11 cellular contexts compared by ENCODE assay signal in the genomic region with DNA sequence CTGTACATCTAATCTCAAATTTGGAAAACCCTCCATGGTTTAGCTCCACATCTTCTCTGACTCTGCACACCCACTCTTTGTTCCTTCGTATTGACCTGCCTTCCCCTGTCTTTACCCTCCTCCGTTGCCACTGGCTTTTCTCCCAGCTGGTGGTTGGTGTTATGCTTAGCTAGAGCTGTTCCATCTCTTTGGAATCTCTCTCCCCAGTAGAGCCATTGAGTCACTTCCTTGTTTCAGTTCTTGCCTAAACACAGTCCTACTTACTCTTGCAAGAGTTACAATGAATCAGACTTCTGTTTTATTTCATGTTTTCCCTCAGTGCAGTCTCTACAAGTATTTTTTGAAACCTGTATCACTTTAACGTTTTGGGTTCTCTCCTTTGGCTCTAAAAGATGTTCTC.
A peak's percentile ranks its signal among the peaks of the same experiment; 100 is the strongest.
DNase-seq lines count a peak whose midpoint lies in the region; ATAC-seq, FAIRE-seq and TF ChIP-seq lines count a peak whose summit lies in the region.
"Had no signal": no experiment of that assay in that cellular context is flagged by ENCODE, and none has a peak within 500 bp of the region (broad histone marks: within the 10 kb centered on the region; RNA-seq: fewer than 3 reads in every experiment).

No MANE protein-coding gene starts in this region.

- WGBS in small intestine, 3 donors, result 50 to 76% (median 54%) methylated on average over 3 of the region's 3 CpGs

- DNase-seq in BJ (ENCODE audit: low read depth) (peak; percentile 82), Panc1 (ENCODE audit: low read depth, low spot score) (peak; percentile 74), fibroblast of gingiva (ENCODE audit: low read depth) (peak; percentile 92), neural progenitor cell (ENCODE audit: low spot score) (peak; percentile 2), small intestine (no peak)
- DNase-seq in effector CD4-positive, alpha-beta T cell, result no peak
- no peak for DNase-seq in activated CD8-positive, alpha-beta memory T cell treated with anti-CD3 and anti-CD28 coated beads, Interleukin-2, amount 50 U/mL, for 4 hours
- DNase-seq: DND-41, NCI-H2081 had no signal

- no peak overlapping the region for H3K4me3 Mint-ChIP-seq in neural progenitor cell

- H2AFZ ChIP-seq in neural progenitor cell (replicated peaks), result no peak overlapping the region

- H3K9me3 ChIP-seq in Panc1 (ENCODE audit: control insufficient read depth, insufficient read depth, low read depth, low read length) (no peaks in the 10 kb centered on the region), neural progenitor cell (ENCODE audit: low read depth) (no peaks in the 10 kb centered on the region), small intestine (ENCODE audit: control insufficient read depth, low read depth) (no peaks in the 10 kb centered on the region)

- no peak overlapping the region for H3K27ac Mint-ChIP-seq in neural progenitor cell

- no peaks in the 10 kb centered on the region for H3K27me3 Mint-ChIP-seq in neural progenitor cell (ENCODE audit: insufficient read depth, low read depth)

- no peak overlapping the region for H3K4me2 ChIP-seq in neural progenitor cell

- no peaks in the 10 kb centered on the region for H3K9me3 Mint-ChIP-seq in neural progenitor cell

- peaks cover 2% of the 10 kb centered on the region for H3K36me3 Mint-ChIP-seq in neural progenitor cell

- POLR2A ChIA-PET in BJ (lab: Charles Lee) (no interaction called here), Panc1 (lab: Charles Lee) (no interaction called here)

- H3K4me3 ChIP-seq in BJ (ENCODE audit: low read depth, low read length), result no peak overlapping the region
- no peak overlapping the region for H3K4me3 ChIP-seq in Panc1 (ENCODE audit: low read depth in 2 of 2, low read length in 2 of 2)
- no peak overlapping the region for H3K4me3 ChIP-seq in neural progenitor cell
- H3K4me3 ChIP-seq in small intestine (ENCODE audit: low read depth in 1 of 2, low read length in 2 of 2), result no peak overlapping the region

- H3K27ac ChIP-seq in Panc1 (ENCODE audit: low read length) (0 out of 2 replicates have a peak overlapping the region, but pooled peaks have one; percentile 32), neural progenitor cell (no peak overlapping the region), small intestine (ENCODE audit: low read depth in 1 of 2, low read length in 1 of 2) (peak overlapping the region in 1 of 2 donors; percentile 68)

- no peak overlapping the region for H3K9ac ChIP-seq in neural progenitor cell

- no peaks in the 10 kb centered on the region for H3F3A ChIP-seq in neural progenitor cell (ENCODE audit: low read depth)

- no peaks in the 10 kb centered on the region for H3K79me2 ChIP-seq in neural progenitor cell (ENCODE audit: low read depth)

- H3K4me1 ChIP-seq in Panc1 (ENCODE audit: control insufficient read depth, insufficient read depth, low read length) (no peaks in the 10 kb centered on the region; the same call in 1 of the 2 replicates), neural progenitor cell (no peaks in the 10 kb centered on the region), small intestine (ENCODE audit: control insufficient read depth in 2 of 2, insufficient read depth in 1 of 2, low read depth in 1 of 2, low read length in 1 of 2) (no peaks in the 10 kb centered on the region)

- in situ Hi-C loops in Panc1 (cut with HindIII; ENCODE audit: low pct_unique_long_range_greater_than_20kb, low sequenced_read_pairs), result no loop called here

- ATAC-seq in Panc1 (peak; percentile 86), GM21367 (IDR thresholded peaks at IDR 0.05; ENCODE audit: unreplicated experiment) (no peak)

- peaks cover 4% of the 10 kb centered on the region for H3K4me1 Mint-ChIP-seq in neural progenitor cell

- H4K20me1 ChIP-seq in neural progenitor cell (ENCODE audit: low read depth), result no peaks in the 10 kb centered on the region

- FAIRE-seq in small intestine (lab: Jason Lieb, UNC), result no peak
- FAIRE-seq: H1 had no signal

- BruUV-seq in Panc1 (replicated peaks; lab: Mats Ljungman, UMichigan), result no TSS peak

- CTCF ChIA-PET in BJ (lab: Yijun Ruan, JAX), result no interaction called here
- CTCF ChIA-PET in Panc1 (lab: Charles Lee), result no interaction called here

- TF ChIP-seq CTCF in BJ (IDR thresholded peaks at IDR 0.05; ENCODE audit: insufficient read depth, low read depth, low read length) (no peak), Panc1 (IDR thresholded peaks at IDR 0.05) (no peak), neural progenitor cell (IDR thresholded peaks at IDR 0.05) (no peak)

- intact Hi-C loops in Panc1 (cut with micrococcal nuclease; ENCODE audit: unreplicated experiment), result no loop called here

- H3K36me3 ChIP-seq in BJ (ENCODE audit: control insufficient read depth, insufficient read depth, low read length) (no peaks in the 10 kb centered on the region), Panc1 (ENCODE audit: control insufficient read depth, insufficient read depth, low read length) (no peaks in the 10 kb centered on the region), neural progenitor cell (no peaks in the 10 kb centered on the region), small intestine (ENCODE audit: control insufficient read depth in 2 of 2, insufficient read depth in 2 of 2, low read length in 2 of 2) (no peaks in the 10 kb centered on the region)

- no peaks in the 10 kb centered on the region for H3K27me3 ChIP-seq in BJ (ENCODE audit: control insufficient read depth, insufficient read depth, low read length)
- no peaks in the 10 kb centered on the region for H3K27me3 ChIP-seq in Panc1 (ENCODE audit: control insufficient read depth, insufficient read depth, low read length)
- no peaks in the 10 kb centered on the region for H3K27me3 ChIP-seq in neural progenitor cell
- H3K27me3 ChIP-seq in small intestine (ENCODE audit: control insufficient read depth in 2 of 2, insufficient read depth in 2 of 2, low read length in 2 of 2), result no peaks in the 10 kb centered on the region

Comparison
In these comparisons a context has a peak if more than half of its experiments do, and no peak if none do; other contexts are left out.
1. DNase-seq: peak in BJ (single experiment), Panc1 (single experiment), fibroblast of gingiva (single experiment) and neural progenitor cell (single experiment); none in effector CD4-positive, alpha-beta T cell (single experiment), activated CD8-positive, alpha-beta memory T cell treated with anti-CD3 and anti-CD28 coated beads, Interleukin-2, amount 50 U/mL, for 4 hours (single experiment) and small intestine (single experiment).